ENCODE assay signal across 1 cellular context in genomic region chr3:46565607-46566039, GRCh38.
A peak's percentile ranks its signal among the peaks of the same experiment; 100 is the strongest.
TF ChIP-seq lines count a peak whose summit lies in the region.

No MANE protein-coding gene starts in this region.

TF ChIP-seq in HepG2, 621 proteins besides CTCF, POLR2A, EP300 and RAD21 (continued from another document):
- peak; percentile 68; the same call in 1 of the 2 replicates for TF ChIP-seq ZBED4 (CRISPR knock-in tag; IDR thresholded peaks at IDR 0.05; ENCODE audit: borderline replicate concordance)
- no peak for TF ChIP-seq ZNF460 (CRISPR knock-in tag; IDR thresholded peaks at IDR 0.05; ENCODE audit: borderline replicate concordance)
- no peak for TF ChIP-seq ZNF782 (CRISPR knock-in tag; IDR thresholded peaks at IDR 0.05; ENCODE audit: borderline replicate concordance)
- no peak for TF ChIP-seq MAFF (IDR thresholded peaks at IDR 0.05; ENCODE audit: low read depth, low read length)
- TF ChIP-seq TBP (CRISPR knock-in tag; IDR thresholded peaks at IDR 0.05) = no peak
- TF ChIP-seq HINFP (CRISPR knock-in tag; IDR thresholded peaks at IDR 0.05; ENCODE audit: low read depth) = no peak
